13 cellular contexts compared by ENCODE assay signal in the genomic region with DNA sequence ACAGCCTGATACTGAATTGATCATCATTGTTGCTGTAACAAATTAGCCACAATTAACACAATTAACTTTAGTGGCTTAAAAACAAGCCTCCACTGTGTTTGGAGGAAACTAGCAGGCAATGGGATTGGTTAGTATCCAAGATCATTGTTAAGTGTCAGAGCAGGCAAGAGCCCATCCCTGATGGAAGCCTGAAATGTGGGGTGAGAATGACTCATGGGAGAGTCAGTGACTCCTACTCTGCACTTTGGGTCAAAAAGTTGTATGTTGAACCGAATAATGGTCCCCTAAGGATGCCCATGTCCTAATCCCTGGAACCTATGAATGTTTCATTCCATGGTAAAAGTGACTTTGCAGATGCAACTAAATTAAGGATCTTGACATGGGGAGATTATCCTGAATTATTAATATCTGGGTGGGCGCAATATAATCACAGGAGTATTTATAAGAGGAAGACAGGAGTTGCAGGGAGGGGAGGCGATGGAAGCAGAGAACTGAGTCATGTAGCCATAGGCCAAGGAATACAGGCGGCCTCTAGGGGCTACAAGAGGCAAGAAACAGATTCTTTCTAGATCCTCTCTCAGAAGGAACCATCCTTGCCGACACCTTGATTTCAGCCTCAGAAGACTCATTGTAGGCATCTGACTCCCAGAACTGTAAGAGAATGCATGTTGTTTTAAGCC. TPM values are rescaled to one million over a fixed set of nuclear protein-coding genes. Genes with fewer than 3 reads are reported as not detected.
DNase-seq lines count a peak whose midpoint lies in the region; ATAC-seq and TF ChIP-seq lines count a peak whose summit lies in the region.
"Had no signal": no experiment of that assay in that cellular context is flagged by ENCODE, and none has a peak within 500 bp of the region (broad histone marks: within the 10 kb centered on the region; RNA-seq: fewer than 3 reads in every experiment).

No MANE protein-coding gene starts in this region.

- peaks cover 4% of the 10 kb centered on the region for H3K27me3 Mint-ChIP-seq in activated CD8-positive, alpha-beta memory T cell treated with anti-CD3 and anti-CD28 coated beads, Interleukin-2, amount 10 ng/mL, durations not matched to agents 7 days and 5 days
- no peaks in the 10 kb centered on the region for H3K27me3 Mint-ChIP-seq in stimulated activated memory B cell treated with anti-CD40 and anti-IgM and Interleukin-4, amounts not matched to agents 10 μg/mL and 1 μg/mL and 100 μg/mL, for 72 hours

- H3K9me3 ChIP-seq in spleen = no peaks in the 10 kb centered on the region
- H3K9me3 ChIP-seq: BLaER1 had no signal

- no peak for TF ChIP-seq CTCF in spleen (IDR thresholded peaks at IDR 0.05 in 8 of 11, conservative IDR thresholded peaks at IDR 0.05 in 3 of 11)

- CTCF ChIA-PET in activated CD8-positive, alpha-beta memory T cell treated with anti-CD3 and anti-CD28 coated beads, Interleukin-2, amount 10 ng/mL, durations not matched to agents 7 days and 5 days (lab: Charles Lee) = interaction anchor here (1.6 to 2.5 kb wide), 3 partner anchors 8 to 11 kb away, joined by 6 to 14 read pairs (median 8); no protein-coding TSS in a partner anchor

- no peak overlapping the region for H3K27ac ChIP-seq in spleen
- H3K27ac ChIP-seq: BLaER1 had no signal

- ATAC-seq in activated CD8-positive, alpha-beta memory T cell treated with anti-CD3 and anti-CD28 coated beads, Interleukin-2, amount 10 ng/mL, durations not matched to agents 7 days and 5 days = peak; percentile 23
- no peak for ATAC-seq in stimulated activated memory B cell treated with anti-CD40 and anti-IgM and Interleukin-4, amounts not matched to agents 10 μg/mL and 1 μg/mL and 100 μg/mL, for 72 hours
- ATAC-seq in HG03097 (IDR thresholded peaks at IDR 0.05; ENCODE audit: low FRiP score, unreplicated experiment) = no peak
- ATAC-seq: right cardiac atrium had no signal

- peaks cover 30% of the 10 kb centered on the region for H3K4me1 Mint-ChIP-seq in activated CD8-positive, alpha-beta memory T cell treated with anti-CD3 and anti-CD28 coated beads, Interleukin-2, amount 10 ng/mL, durations not matched to agents 7 days and 5 days
- H3K4me1 Mint-ChIP-seq in stimulated activated memory B cell treated with anti-CD40 and anti-IgM and Interleukin-4, amounts not matched to agents 10 μg/mL and 1 μg/mL and 100 μg/mL, for 72 hours = peaks cover 46% of the 10 kb centered on the region
- H3K4me1 Mint-ChIP-seq: activated naive CD4-positive, alpha-beta T cell treated with anti-CD3 and anti-CD28 coated beads, Interleukin-2, amount 50 U/mL, for 24 hours had no signal

- DNase-seq in activated CD8-positive, alpha-beta memory T cell treated with anti-CD3 and anti-CD28 coated beads, Interleukin-2, amount 10 ng/mL, durations not matched to agents 7 days and 5 days = no peak
- no peak for DNase-seq in activated CD8-positive, alpha-beta memory T cell treated with anti-CD3 and anti-CD28 coated beads, Interleukin-2, amount 50 U/mL, for 4 hours
- DNase-seq in NCI-H69 (lab: John Stamatoyannopoulos, UW) = peak; percentile 28
- DNase-seq in dermis blood vessel endothelial cell = peak; percentile 9
- no peak for DNase-seq in spleen
- DNase-seq in D341Med (ENCODE audit: low spot score) = no peak
- DNase-seq: effector CD4-positive, alpha-beta T cell; NCI-H1694; right cardiac atrium had no signal

- H3K36me3 Mint-ChIP-seq in activated CD8-positive, alpha-beta memory T cell treated with anti-CD3 and anti-CD28 coated beads, Interleukin-2, amount 10 ng/mL, durations not matched to agents 7 days and 5 days = no peaks in the 10 kb centered on the region
- peaks cover 5% of the 10 kb centered on the region for H3K36me3 Mint-ChIP-seq in stimulated activated memory B cell treated with anti-CD40 and anti-IgM and Interleukin-4, amounts not matched to agents 10 μg/mL and 1 μg/mL and 100 μg/mL, for 72 hours
- H3K36me3 Mint-ChIP-seq: activated naive CD4-positive, alpha-beta T cell treated with anti-CD3 and anti-CD28 coated beads, Interleukin-2, amount 50 U/mL, for 24 hours had no signal

- H3K27ac Mint-ChIP-seq in activated CD8-positive, alpha-beta memory T cell treated with anti-CD3 and anti-CD28 coated beads, Interleukin-2, amount 10 ng/mL, durations not matched to agents 7 days and 5 days = no peak overlapping the region
- H3K27ac Mint-ChIP-seq in stimulated activated memory B cell treated with anti-CD40 and anti-IgM and Interleukin-4, amounts not matched to agents 10 μg/mL and 1 μg/mL and 100 μg/mL, for 72 hours = peak overlapping the region; percentile 66
- H3K27ac Mint-ChIP-seq: activated naive CD4-positive, alpha-beta T cell treated with anti-CD3 and anti-CD28 coated beads, Interleukin-2, amount 50 U/mL, for 24 hours had no signal

- intact Hi-C loops in spleen (cut with DNase I; ENCODE audit: low total_unique reads) = no loop called here

- peaks cover 0 to under 1% (median 0%) of the 10 kb centered on the region in 6 donors for H3K4me1 ChIP-seq in spleen

- WGBS in spleen, 5 donors = 80 to 90% (median 82%) methylated on average over 5 of the region's 5 CpGs

- no peaks in the 10 kb centered on the region for H3K36me3 ChIP-seq in spleen
- H3K36me3 ChIP-seq: BLaER1 had no signal

- no peaks in the 10 kb centered on the region for H3K9me3 Mint-ChIP-seq in activated CD8-positive, alpha-beta memory T cell treated with anti-CD3 and anti-CD28 coated beads, Interleukin-2, amount 10 ng/mL, durations not matched to agents 7 days and 5 days (ENCODE audit: low read depth)
- H3K9me3 Mint-ChIP-seq in stimulated activated memory B cell treated with anti-CD40 and anti-IgM and Interleukin-4, amounts not matched to agents 10 μg/mL and 1 μg/mL and 100 μg/mL, for 72 hours = peaks cover 4% of the 10 kb centered on the region
- H3K9me3 Mint-ChIP-seq: activated naive CD4-positive, alpha-beta T cell treated with anti-CD3 and anti-CD28 coated beads, Interleukin-2, amount 50 U/mL, for 24 hours had no signal

- H3K4me3 Mint-ChIP-seq in activated CD8-positive, alpha-beta memory T cell treated with anti-CD3 and anti-CD28 coated beads, Interleukin-2, amount 10 ng/mL, durations not matched to agents 7 days and 5 days = no peak overlapping the region
- no peak overlapping the region for H3K4me3 Mint-ChIP-seq in stimulated activated memory B cell treated with anti-CD40 and anti-IgM and Interleukin-4, amounts not matched to agents 10 μg/mL and 1 μg/mL and 100 μg/mL, for 72 hours
- H3K4me3 Mint-ChIP-seq: activated naive CD4-positive, alpha-beta T cell treated with anti-CD3 and anti-CD28 coated beads, Interleukin-2, amount 50 U/mL, for 24 hours had no signal

- TF ChIP-seq POLR2A in spleen (IDR thresholded peaks at IDR 0.05) = no peak

- no peaks in the 10 kb centered on the region for H3K27me3 ChIP-seq in spleen (replicated peaks in 1 of 7)
- H3K27me3 ChIP-seq: BLaER1 had no signal

- H3K4me3 ChIP-seq in spleen = no peak overlapping the region
- H3K4me3 ChIP-seq: BLaER1 had no signal

RNA-seq across cellular contexts. Expression of a gene that starts 28.8 kb away (rescaled TPM):
- total RNA-seq in activated CD8-positive, alpha-beta memory T cell treated with anti-CD3 and anti-CD28 coated beads, Interleukin-2, amount 10 ng/mL, durations not matched to agents 7 days and 5 days = 10 to 100 TPM; 20.2 to 35.4 TPM
- total RNA-seq in dermis blood vessel endothelial cell (45.6 and 50.2 TPM in 2 replicates), spleen (10 to 100 TPM; 24.6 to 39.5 (median 27.2) TPM)
- 10 to 100 TPM; 15.4 to 17.7 (median 16.9) TPM for polyA plus RNA-seq in spleen

RNA-seq across cellular contexts. Expression of a gene that starts 29.2 kb away (rescaled TPM):
- 100 to 1,000 TPM; 101 to 154 TPM for total RNA-seq in activated CD8-positive, alpha-beta memory T cell treated with anti-CD3 and anti-CD28 coated beads, Interleukin-2, amount 10 ng/mL, durations not matched to agents 7 days and 5 days
- total RNA-seq in dermis blood vessel endothelial cell (97.0 and 108 TPM in 2 replicates), spleen (100 to 1,000 TPM in 1 of 7 donors, 10 to 100 TPM in 6; 70.4 to 147 (median 86.9) TPM)
- 100 to 1,000 TPM; 175 to 244 (median 244) TPM for polyA plus RNA-seq in spleen

Comparison
In these comparisons a context has a peak if more than half of its experiments do, and no peak if none do; other contexts are left out.
1. DNase-seq: peak in NCI-H69 (single experiment) and dermis blood vessel endothelial cell (single experiment); none in activated CD8-positive, alpha-beta memory T cell treated with anti-CD3 and anti-CD28 coated beads, Interleukin-2, amount 10 ng/mL, durations not matched to agents 7 days and 5 days (single experiment), activated CD8-positive, alpha-beta memory T cell treated with anti-CD3 and anti-CD28 coated beads, Interleukin-2, amount 50 U/mL, for 4 hours (single experiment), spleen (single experiment) and D341Med (single experiment).